8 cellular contexts compared by ENCODE assay signal in the genomic region with DNA sequence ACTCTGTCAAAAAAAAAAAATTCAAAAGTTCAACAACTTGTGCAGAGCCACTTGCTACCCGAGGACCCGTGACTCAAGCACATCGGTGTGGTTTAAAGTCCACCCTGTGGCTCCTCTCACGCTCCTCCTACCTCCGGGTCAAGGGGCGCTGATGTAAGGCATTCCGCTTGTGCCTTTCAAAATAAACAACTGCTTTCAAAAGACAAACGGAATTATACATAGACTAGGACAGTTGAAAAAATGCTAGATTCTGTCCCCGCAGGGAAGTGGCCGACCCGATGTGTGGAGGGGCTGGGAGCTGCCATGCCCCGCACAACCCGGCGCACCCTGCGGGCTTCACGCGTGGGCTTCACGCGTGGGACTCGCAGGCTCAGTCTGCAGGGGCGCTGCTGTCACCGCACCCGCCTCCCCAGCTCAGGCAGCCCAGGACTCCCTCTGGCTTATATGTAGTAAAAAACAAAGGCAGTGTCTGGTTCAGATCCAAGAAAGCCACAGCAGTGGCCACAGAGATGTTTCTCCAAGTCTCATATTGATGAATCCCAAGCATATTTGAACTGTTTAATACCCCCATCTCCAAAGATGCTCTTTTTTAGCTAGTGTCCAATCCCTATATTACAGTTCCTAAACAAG.
DNase-seq lines count a peak whose midpoint lies in the region; ATAC-seq, FAIRE-seq and TF ChIP-seq lines count a peak whose summit lies in the region.

No MANE protein-coding gene starts in this region.

- peaks cover 30% of the 10 kb centered on the region for H3K27me3 Mint-ChIP-seq in activated naive CD4-positive, alpha-beta T cell treated with anti-CD3 and anti-CD28 coated beads for 36 hours (ENCODE audit: low read depth)

- FAIRE-seq in HTR-8/SVneo (lab: Jason Lieb, UNC): no peak

- H3K4me1 Mint-ChIP-seq in activated naive CD4-positive, alpha-beta T cell treated with anti-CD3 and anti-CD28 coated beads for 36 hours (ENCODE audit: low read depth): peaks cover 6% of the 10 kb centered on the region

- 38 to 55% methylated on average over 15 to 23 of the region's 23 CpGs for WGBS in esophagus squamous epithelium, 2 donors

- H3K9me3 Mint-ChIP-seq in activated naive CD4-positive, alpha-beta T cell treated with anti-CD3 and anti-CD28 coated beads for 36 hours: no peaks in the 10 kb centered on the region

- DNase-seq in esophagus squamous epithelium (lab: John Stamatoyannopoulos, UW) (no peak), putamen (ENCODE audit: low spot score) (peak; percentile 19), HTR-8/SVneo (ENCODE audit: insufficient read length, low spot score) (no peak), SKM-1 (lab: John Stamatoyannopoulos, UW; ENCODE audit: unreplicated experiment) (no peak)
- no peak for DNase-seq in activated naive CD4-positive, alpha-beta T cell treated with anti-CD3 and anti-CD28 coated beads for 36 hours
- no peak for DNase-seq in stimulated activated CD4-positive, alpha-beta T cell treated with anti-CD3 and anti-CD28 coated beads, Interleukin-15, amount 100 ng/mL, for 24 hours

- no peak overlapping the region for H3K4me3 Mint-ChIP-seq in activated naive CD4-positive, alpha-beta T cell treated with anti-CD3 and anti-CD28 coated beads for 36 hours

- peaks cover 11% of the 10 kb centered on the region for H3K27me3 ChIP-seq in HUES48 (ENCODE audit: control insufficient read depth, insufficient read depth, low read length)
- peaks cover 0 to 21% (median 0%) of the 10 kb centered on the region in 4 donors for H3K27me3 ChIP-seq in esophagus squamous epithelium

- no peak overlapping the region for H3K27ac Mint-ChIP-seq in activated naive CD4-positive, alpha-beta T cell treated with anti-CD3 and anti-CD28 coated beads for 36 hours

- no peak for TF ChIP-seq POLR2A in esophagus squamous epithelium (IDR thresholded peaks at IDR 0.05)

- H3K9me3 ChIP-seq in HUES48 (ENCODE audit: control insufficient read depth, insufficient read depth, low read length): no peaks in the 10 kb centered on the region
- no peaks in the 10 kb centered on the region for H3K9me3 ChIP-seq in esophagus squamous epithelium

- H3K27ac ChIP-seq in HUES48 (ENCODE audit: low read depth, low read length) (no peak overlapping the region), esophagus squamous epithelium (peak overlapping the region in 3 of 4 donors; percentile 39 to 75 (median 50))

- CTCF ChIA-PET in activated naive CD4-positive, alpha-beta T cell treated with anti-CD3 and anti-CD28 coated beads for 36 hours (lab: Charles Lee): interaction anchor here (0.8 to 2.8 kb wide), 15 partner anchors 12 to 1346 kb away, joined by 3 to 21 read pairs (median 3); no protein-coding TSS in a partner anchor

- H3K4me1 ChIP-seq in HUES48 (ENCODE audit: control insufficient read depth, insufficient read depth, low read length) (peaks cover 6% of the 10 kb centered on the region; the same call in 1 of the 2 replicates), esophagus squamous epithelium (peaks cover 0 to 15% (median 7%) of the 10 kb centered on the region in 3 donors)

- H3K36me3 Mint-ChIP-seq in activated naive CD4-positive, alpha-beta T cell treated with anti-CD3 and anti-CD28 coated beads for 36 hours (ENCODE audit: low read depth): no peaks in the 10 kb centered on the region

- H3K36me3 ChIP-seq in HUES48 (ENCODE audit: control insufficient read depth, insufficient read depth, low read length) (no peaks in the 10 kb centered on the region), esophagus squamous epithelium (no peaks in the 10 kb centered on the region)

- no peak for TF ChIP-seq CTCF in esophagus squamous epithelium (IDR thresholded peaks at IDR 0.05)

- no peak overlapping the region for H3K9ac ChIP-seq in HUES48 (ENCODE audit: low read depth, low read length)

- peak; percentile 4 for ATAC-seq in GM19328 (IDR thresholded peaks at IDR 0.05; ENCODE audit: unreplicated experiment)

- intact Hi-C loops in esophagus squamous epithelium (cut with DNase I): no loop called here
- intact Hi-C loops in activated naive CD4-positive, alpha-beta T cell treated with anti-CD3 and anti-CD28 coated beads for 36 hours (cut with micrococcal nuclease): loop anchor here (1.0 to 10.0 kb wide), 3 partner anchors 901 to 1535 kb away; no protein-coding TSS in a partner anchor

- H3K4me3 ChIP-seq in HUES48 (ENCODE audit: low read depth, low read length): peak overlapping the region; percentile 46
- peak overlapping the region in 3 of 4 donors; percentile 18 to 60 (median 36) for H3K4me3 ChIP-seq in esophagus squamous epithelium
